Comparison of ENCODE assay signal across 19 cellular contexts in the genomic region with DNA sequence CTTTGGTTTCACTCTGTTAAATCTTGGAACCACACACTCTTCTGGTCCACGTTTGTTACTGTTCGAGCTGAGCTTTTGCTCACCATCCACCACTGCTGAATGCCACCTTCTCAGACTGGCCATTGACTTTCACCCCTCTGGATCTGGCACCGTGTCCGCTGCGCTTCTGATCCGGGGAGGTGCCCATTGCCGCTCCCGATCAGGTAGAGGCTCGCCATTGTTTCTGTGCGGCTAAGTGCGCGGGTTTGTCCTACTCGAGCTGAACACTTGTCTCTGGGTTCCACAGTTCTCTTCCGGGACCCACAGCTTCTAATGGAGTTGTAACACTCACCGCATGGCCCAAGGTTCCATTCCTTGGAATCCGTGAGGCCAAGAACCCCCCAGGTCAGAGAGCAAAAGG.
DNase-seq lines count a peak whose midpoint lies in the region; TF ChIP-seq lines count a peak whose summit lies in the region.
"Had no signal": no experiment of that assay in that cellular context is flagged by ENCODE, and none has a peak within 500 bp of the region (broad histone marks: within the 10 kb centered on the region; RNA-seq: fewer than 3 reads in every experiment).

No MANE protein-coding gene starts in this region.

- DNase-seq in endodermal cell, result no peak
- DNase-seq in neuronal stem cell (ENCODE audit: low spot score), result no peak
- DNase-seq in spleen, result peak; percentile 57
- no peak for DNase-seq in LoVo (ENCODE audit: low spot score)
- DNase-seq in posterior vena cava (ENCODE audit: low spot score), result no peak
- no peak for DNase-seq in tibial artery
- DNase-seq: 8988T; ACHN; C1 segment of cervical spinal cord; CD4-positive, alpha-beta memory T cell; CD4-positive, CD25-positive, alpha-beta regulatory T cell; CD8-positive, alpha-beta memory T cell; DMS 273 treated with DMSO at 0.1 percent for 48 hours; DMS153; DMS79; EL; GDM1 had no signal

- H3K23ac ChIP-seq in neuronal stem cell (ENCODE audit: low read depth, low read length, poor library complexity), result no peak overlapping the region

- H3K36me3 ChIP-seq in endodermal cell (ENCODE audit: control insufficient read depth, insufficient read depth, low read length), result peaks cover 18% of the 10 kb centered on the region
- peaks cover 4 to 7% of the 10 kb centered on the region in 2 donors for H3K36me3 ChIP-seq in neuronal stem cell (replicated peaks in 1 of 2; ENCODE audit: control insufficient read depth in 2 of 2, insufficient read depth in 2 of 2, low read length in 2 of 2)
- H3K36me3 ChIP-seq in spleen, result peaks cover 0 to 32% (median 11%) of the 10 kb centered on the region in 6 donors
- peaks cover 10 to 13% (median 13%) of the 10 kb centered on the region in 3 donors for H3K36me3 ChIP-seq in tibial artery

- no peak overlapping the region for H2BK12ac ChIP-seq in neuronal stem cell (ENCODE audit: low read length)

- peaks cover 3% of the 10 kb centered on the region for H3K79me1 ChIP-seq in neuronal stem cell (ENCODE audit: low read depth, low read length)

- H3K4me1 Mint-ChIP-seq in endodermal cell, result peaks cover 41% of the 10 kb centered on the region
- H3K4me1 Mint-ChIP-seq: CD14-positive monocyte had no signal

- H3K27me3 ChIP-seq in endodermal cell (ENCODE audit: control insufficient read depth, insufficient read depth, low read length, poor library complexity, severe bottlenecking), result no peaks in the 10 kb centered on the region
- H3K27me3 ChIP-seq in neuronal stem cell (ENCODE audit: control insufficient read depth in 3 of 3, insufficient read depth in 3 of 3, low read depth in 1 of 3, low read length in 3 of 3), result no peaks in the 10 kb centered on the region
- no peaks in the 10 kb centered on the region for H3K27me3 ChIP-seq in spleen (replicated peaks in 1 of 7)
- no peaks in the 10 kb centered on the region for H3K27me3 ChIP-seq in tibial artery

- H3K27ac ChIP-seq in endodermal cell (ENCODE audit: low read depth, low read length), result no peak overlapping the region
- no peak overlapping the region for H3K27ac ChIP-seq in neuronal stem cell (replicated peaks; ENCODE audit: low read length)
- H3K27ac ChIP-seq in spleen, result no peak overlapping the region
- no peak overlapping the region for H3K27ac ChIP-seq in tibial artery

- H3K36me3 Mint-ChIP-seq in endodermal cell (ENCODE audit: low read depth), result peaks cover 30% of the 10 kb centered on the region

- no peaks in the 10 kb centered on the region for H3K27me3 Mint-ChIP-seq in endodermal cell (ENCODE audit: insufficient read depth)
- H3K27me3 Mint-ChIP-seq: CD4-positive, alpha-beta memory T cell; CD4-positive, CD25-positive, alpha-beta regulatory T cell; CD8-positive, alpha-beta memory T cell had no signal

- no peak overlapping the region for H2BK5ac ChIP-seq in neuronal stem cell (ENCODE audit: low read length)

- no peak overlapping the region for H4K8ac ChIP-seq in neuronal stem cell (ENCODE audit: low read depth, low read length)

- H3K14ac ChIP-seq in neuronal stem cell (ENCODE audit: low read length), result peak overlapping the region; percentile 8

- H3K4me1 ChIP-seq in endodermal cell (ENCODE audit: control insufficient read depth, insufficient read depth, low read length) (peaks cover 1% of the 10 kb centered on the region), neuronal stem cell (ENCODE audit: control insufficient read depth in 2 of 2, insufficient read depth in 1 of 2, low read depth in 1 of 2, low read length in 2 of 2) (no peaks in the 10 kb centered on the region), spleen (no peaks in the 10 kb centered on the region), tibial artery (peaks cover 0 to 8% (median 2%) of the 10 kb centered on the region in 4 donors)

- H3K4me3 Mint-ChIP-seq in endodermal cell, result no peak overlapping the region
- H3K4me3 Mint-ChIP-seq: CD14-positive monocyte; CD4-positive, alpha-beta memory T cell; CD4-positive, CD25-positive, alpha-beta regulatory T cell; CD8-positive, alpha-beta memory T cell had no signal

- TF ChIP-seq POLR2A in spleen (IDR thresholded peaks at IDR 0.05), result no peak

- no peak overlapping the region for H4K91ac ChIP-seq in neuronal stem cell (ENCODE audit: low read depth, low read length, poor library complexity)

- no peak overlapping the region for H3K18ac ChIP-seq in neuronal stem cell (ENCODE audit: low read length)

- no peak for TF ChIP-seq CTCF in endodermal cell (conservative IDR thresholded peaks at IDR 0.05)
- no peak for TF ChIP-seq CTCF in spleen (IDR thresholded peaks at IDR 0.05 in 8 of 11, conservative IDR thresholded peaks at IDR 0.05 in 3 of 11)
- TF ChIP-seq CTCF in tibial artery (IDR thresholded peaks at IDR 0.05), result no peak

- no peak overlapping the region for H2BK120ac ChIP-seq in neuronal stem cell (ENCODE audit: low read depth, low read length)

- 92 to 93% methylated on average over 16 of the region's 16 CpGs for WGBS in endodermal cell (ENCODE audit: insufficient coverage in 1 of 2, insufficient read length in 1 of 2), 2 experiments
- no CpG with 5 or more reads among the region's 16 CpGs for WGBS in neuronal stem cell (ENCODE audit: extremely low coverage in 2 of 2, insufficient read length in 2 of 2, insufficient replicate concordance in 1 of 2), 2 donors
- WGBS in spleen, 5 donors, result 95 to 99% (median 98%) methylated on average over 16 of the region's 16 CpGs

- no peak overlapping the region for H3K9ac ChIP-seq in endodermal cell (ENCODE audit: extremely low read depth, low read length, poor library complexity, severe bottlenecking)
- H3K9ac ChIP-seq in neuronal stem cell (ENCODE audit: low read depth, low read length, poor library complexity), result no peak overlapping the region

- H2AFZ ChIP-seq in neuronal stem cell (ENCODE audit: low read length), result no peak overlapping the region

- no peak overlapping the region for H2AK5ac ChIP-seq in neuronal stem cell (ENCODE audit: low read depth, low read length)

- intact Hi-C loops in spleen (cut with DNase I; ENCODE audit: low total_unique reads) (no loop called here), posterior vena cava (cut with DNase I) (no loop called here), tibial artery (cut with DNase I; ENCODE audit: low total_unique reads) (no loop called here)

- no peak overlapping the region for H2BK15ac ChIP-seq in neuronal stem cell (ENCODE audit: low read length)

- H3K9me3 Mint-ChIP-seq in endodermal cell, result peaks cover 22% of the 10 kb centered on the region

- H3K4me2 ChIP-seq in neuronal stem cell (ENCODE audit: insufficient read depth, low read length, poor library complexity, severe bottlenecking), result no peak overlapping the region

- H3K4ac ChIP-seq in neuronal stem cell (ENCODE audit: low read length), result no peak overlapping the region

- H3K4me3 ChIP-seq in endodermal cell (ENCODE audit: low read length) (peak overlapping the region; percentile 40), neuronal stem cell (ENCODE audit: low read length in 2 of 2) (no peak overlapping the region), spleen (no peak overlapping the region), tibial artery (no peak overlapping the region)
- H3K4me3 ChIP-seq: GM12878 had no signal

- H3K27ac Mint-ChIP-seq in endodermal cell, result no peak overlapping the region
- H3K27ac Mint-ChIP-seq: CD14-positive monocyte; CD4-positive, alpha-beta memory T cell; CD4-positive, CD25-positive, alpha-beta regulatory T cell had no signal

- H3K9me3 ChIP-seq in endodermal cell (ENCODE audit: control insufficient read depth, low read length), result peaks cover 23% of the 10 kb centered on the region
- peaks cover 5 to 7% of the 10 kb centered on the region in 2 donors for H3K9me3 ChIP-seq in neuronal stem cell (replicated peaks in 1 of 2; ENCODE audit: control insufficient read depth in 2 of 2, insufficient read depth in 1 of 2, low read depth in 1 of 2, low read length in 2 of 2)
- peaks cover 0 to 29% (median 19%) of the 10 kb centered on the region in 8 donors for H3K9me3 ChIP-seq in spleen
- H3K9me3 ChIP-seq in tibial artery, result peaks cover 0 to 10% (median 3%) of the 10 kb centered on the region in 3 donors
